In genomic region chr3:152709659-152710058, GRCh38 we compare ENCODE assay signal across 19 cellular contexts.
DNase-seq lines count a peak whose midpoint lies in the region; ATAC-seq and TF ChIP-seq lines count a peak whose summit lies in the region.
"Had no signal": no experiment of that assay in that cellular context is flagged by ENCODE, and none has a peak within 500 bp of the region (broad histone marks: within the 10 kb centered on the region; RNA-seq: fewer than 3 reads in every experiment).

No MANE protein-coding gene starts in this region.

- no peaks in the 10 kb centered on the region for H3K79me2 ChIP-seq in mammary epithelial cell (ENCODE audit: insufficient read depth, low read length)

- peak; percentile 50 for DNase-seq in DMS 273 (lab: John Stamatoyannopoulos, UW; ENCODE audit: unreplicated experiment)
- DNase-seq in DMS 273 treated with DMSO at 0.1 percent for 48 hours (lab: John Stamatoyannopoulos, UW) = no peak
- DNase-seq in mammary epithelial cell = peak; percentile 2
- DNase-seq in breast epithelium (ENCODE audit: low spot score in 2 of 2) = no peak
- peak; percentile 16 for DNase-seq in epithelial cell of esophagus (ENCODE audit: low read depth)
- no peak for DNase-seq in foreskin keratinocyte
- DNase-seq in germinal center (ENCODE audit: low spot score) = no peak
- DNase-seq: AML-193; Caco-2; Calu3; CD4-positive, alpha-beta T cell; CD8-positive, alpha-beta T cell; DMS79 treated with DMSO at 0.1 percent for 48 hours; GF-D8 had no signal

- whole genome bisulfite sequencing in mammary epithelial cell (ENCODE audit: low coverage, missing lambda C conversion rate) = 90% methylated on average over 3 of the region's 3 CpGs

- CTCF ChIA-PET in mammary epithelial cell (lab: Charles Lee; ENCODE audit: low non-redundant PET) = no interaction called here

- no peak overlapping the region for H3K4me3 ChIP-seq in mammary epithelial cell (replicated peaks in 1 of 3; ENCODE audit: insufficient read depth in 1 of 3, low read depth in 2 of 3, low read length in 3 of 3)
- no peak overlapping the region for H3K4me3 ChIP-seq in breast epithelium
- H3K4me3 ChIP-seq in epithelial cell of esophagus (ENCODE audit: low read length) = no peak overlapping the region
- H3K4me3 ChIP-seq: A549; BLaER1 treated with 17β-estradiol and CSF1 and Interleukin-3, amounts not matched to agents 10 nM and 100 nM had no signal

- no TSS peak for BruUV-seq in mammary epithelial cell (replicated peaks; lab: Mats Ljungman, UMichigan)

- ATAC-seq in foreskin keratinocyte (peak; percentile 28), GM19324 (IDR thresholded peaks at IDR 0.05; ENCODE audit: low FRiP score, unreplicated experiment) (no peak)
- ATAC-seq: A549; CD8-positive, alpha-beta T cell had no signal

- H3K36me3 ChIP-seq in mammary epithelial cell (ENCODE audit: insufficient read depth, low read length) (no peaks in the 10 kb centered on the region), breast epithelium (no peaks in the 10 kb centered on the region)
- H3K36me3 ChIP-seq: BLaER1 treated with 17β-estradiol and CSF1 and Interleukin-3, amounts not matched to agents 10 nM and 100 nM had no signal

- H4K20me1 ChIP-seq in mammary epithelial cell (ENCODE audit: insufficient read depth, low read length) = no peaks in the 10 kb centered on the region
- H4K20me1 ChIP-seq: BLaER1 treated with 17β-estradiol and CSF1 and Interleukin-3, amounts not matched to agents 10 nM and 100 nM had no signal

- TF ChIP-seq POLR2A in breast epithelium (IDR thresholded peaks at IDR 0.05) = no peak

- H3K27me3 ChIP-seq in mammary epithelial cell (ENCODE audit: insufficient read depth, low read length) (no peaks in the 10 kb centered on the region), breast epithelium (no peaks in the 10 kb centered on the region), foreskin keratinocyte (no peaks in the 10 kb centered on the region)
- H3K27me3 ChIP-seq: BLaER1 treated with 17β-estradiol and CSF1 and Interleukin-3, amounts not matched to agents 10 nM and 100 nM had no signal

- H3K9me3 ChIP-seq in mammary epithelial cell (replicated peaks; ENCODE audit: insufficient read depth, low read length) (no peaks in the 10 kb centered on the region), breast epithelium (no peaks in the 10 kb centered on the region)
- H3K9me3 ChIP-seq: A549; BLaER1 treated with 17β-estradiol and CSF1 and Interleukin-3, amounts not matched to agents 10 nM and 100 nM; Caco-2 had no signal

- in situ Hi-C loops in mammary epithelial cell (cut with MboI; ENCODE audit: low sequenced_read_pairs in 2 of 2) = no loop called here

- H3K4me2 ChIP-seq in mammary epithelial cell (ENCODE audit: insufficient read depth, low read depth, low read length) = no peak overlapping the region
- H3K4me2 ChIP-seq: A549; BLaER1 treated with 17β-estradiol and CSF1 and Interleukin-3, amounts not matched to agents 10 nM and 100 nM had no signal

- TF ChIP-seq CTCF in mammary epithelial cell (conservative IDR thresholded peaks at IDR 0.05 in 1 of 2, IDR thresholded peaks at IDR 0.05 in 1 of 2; ENCODE audit: extremely low read depth in 1 of 2, insufficient read depth in 1 of 2, low read depth in 1 of 2, low read length in 2 of 2) (no peak), breast epithelium (IDR thresholded peaks at IDR 0.05) (no peak), epithelial cell of esophagus (IDR thresholded peaks at IDR 0.05; ENCODE audit: insufficient read depth, low read depth, low read length, missing control alignments) (no peak), foreskin keratinocyte (conservative IDR thresholded peaks at IDR 0.05) (no peak)

- H3K27ac ChIP-seq in mammary epithelial cell (ENCODE audit: insufficient read depth, low read depth, low read length) (no peak overlapping the region), breast epithelium (no peak overlapping the region), foreskin keratinocyte (no peak overlapping the region)
- H3K27ac ChIP-seq: 22Rv1; A549; BLaER1 treated with 17β-estradiol and CSF1 and Interleukin-3, amounts not matched to agents 10 nM and 100 nM; C4-2B had no signal

- H3K9ac ChIP-seq in mammary epithelial cell (ENCODE audit: insufficient read depth, low read length) = no peak overlapping the region
- H3K9ac ChIP-seq: BLaER1 treated with 17β-estradiol and CSF1 and Interleukin-3, amounts not matched to agents 10 nM and 100 nM had no signal

- intact Hi-C loops in mammary epithelial cell (cut with micrococcal nuclease) = no loop called here
- intact Hi-C loops in breast epithelium (cut with DNase I; ENCODE audit: low total_unique reads) = no loop called here

- no peaks in the 10 kb centered on the region for H3K4me1 ChIP-seq in mammary epithelial cell (ENCODE audit: insufficient read depth, low read length)
- no peaks in the 10 kb centered on the region for H3K4me1 ChIP-seq in breast epithelium
- peaks cover 8% of the 10 kb centered on the region for H3K4me1 ChIP-seq in foreskin keratinocyte
- H3K4me1 ChIP-seq: A549; BLaER1 treated with 17β-estradiol and CSF1 and Interleukin-3, amounts not matched to agents 10 nM and 100 nM had no signal

- dilution Hi-C loops in mammary epithelial cell (cut with HindIII; ENCODE audit: low sequenced_read_pairs) = no loop called here

- H2AFZ ChIP-seq in mammary epithelial cell (ENCODE audit: low read depth, low read length) = no peak overlapping the region

Comparison
In these comparisons a context has a peak if more than half of its experiments do, and no peak if none do; other contexts are left out.
1. DNase-seq: peak in DMS 273 (single experiment), mammary epithelial cell (single experiment) and epithelial cell of esophagus (single experiment); none in DMS 273 treated with DMSO at 0.1 percent for 48 hours (single experiment), breast epithelium (0 of 2), foreskin keratinocyte (0 of 2) and germinal center (single experiment).